In genomic region chr10:131636116-131636515, GRCh38 we compare ENCODE assay signal across 27 cellular contexts.
"Had no signal": no experiment of that assay in that cellular context is flagged by ENCODE, and none has a peak within 500 bp of the region (broad histone marks: within the 10 kb centered on the region; RNA-seq: fewer than 3 reads in every experiment).

No MANE protein-coding gene starts in this region.

- DNase-seq: activated CD4-positive, alpha-beta T cell treated with anti-CD3 and anti-CD28 coated beads, Interleukin-2, amount 10 ng/mL, durations not matched to agents 24 days and 14 days; activated gamma-delta T cell; activated naive CD4-positive, alpha-beta T cell treated with anti-CD3 and anti-CD28 coated beads, Interleukin-2, amount 50 U/mL, for 16 hours; activated naive CD8-positive, alpha-beta T cell treated with anti-CD3 and anti-CD28 coated beads, Interleukin-2, amount 50 U/mL, for 24 hours; colonic mucosa; effector memory CD8-positive, alpha-beta T cell; foreskin fibroblast; kidney glomerular epithelial cell; lower lobe of right lung; mucosa of descending colon; ovary; right lobe of liver; SK-N-SH; stimulated activated CD4-positive, alpha-beta T cell treated with anti-CD3 and anti-CD28 coated beads, Interleukin-4, amount 100 ng/mL, for 24 hours; T-helper 9 cell; thyroid gland; upper lobe of right lung; WERI-Rb-1 had no signal

- H3K36me3 ChIP-seq: colonic mucosa, lower lobe of right lung, ovary, right lobe of liver, thyroid gland, upper lobe of right lung, WERI-Rb-1 had no signal

- H3K36me3 Mint-ChIP-seq: stimulated activated effector memory CD8-positive, alpha-beta T cell treated with anti-CD3 and anti-CD28 coated beads, Interleukin-12 subunit alpha, Interleukin-12 subunit beta, amount 100 ng/mL, for 72 hours had no signal

- H3K9me3 Mint-ChIP-seq: activated CD4-positive, alpha-beta T cell treated with anti-CD3 and anti-CD28 coated beads, Interleukin-2, amount 10 ng/mL, durations not matched to agents 24 days and 14 days; effector memory CD8-positive, alpha-beta T cell had no signal

- H3K27ac Mint-ChIP-seq: activated CD4-positive, alpha-beta memory T cell treated with anti-CD3 and anti-CD28 coated beads, Interleukin-2, amount 10 ng/mL, durations not matched to agents 7 days and 5 days; activated CD4-positive, alpha-beta T cell treated with anti-CD3 and anti-CD28 coated beads, Interleukin-2, amount 10 ng/mL, durations not matched to agents 24 days and 14 days; activated naive CD8-positive, alpha-beta T cell treated with anti-CD3 and anti-CD28 coated beads, Interleukin-2, amount 50 U/mL, for 24 hours; effector memory CD8-positive, alpha-beta T cell; nephron; progenitor cell of endocrine pancreas; stimulated activated effector memory CD8-positive, alpha-beta T cell treated with anti-CD3 and anti-CD28 coated beads, Interleukin-12 subunit alpha, Interleukin-12 subunit beta, amount 100 ng/mL, for 72 hours; stimulated activated naive CD8-positive, alpha-beta T cell treated with anti-CD3 and anti-CD28 coated beads, Interleukin-15, Interleukin-2, amounts not matched to agents 100 ng/mL and 50 ng/mL, for 24 hours; T-helper 1 cell treated with Interleukin-12 subunit alpha and Interleukin-12 subunit beta and Interleukin-4 antibody, amounts not matched to agents 30 μg/mL and 1 μg/mL, for 36 hours had no signal

- H3K27ac ChIP-seq: colonic mucosa, lower lobe of right lung, ovary, right lobe of liver, skin epidermis, thyroid gland, upper lobe of right lung, WERI-Rb-1 had no signal

- H3K27me3 Mint-ChIP-seq: activated CD4-positive, alpha-beta memory T cell treated with anti-CD3 and anti-CD28 coated beads, Interleukin-2, amount 10 ng/mL, durations not matched to agents 7 days and 5 days; activated CD4-positive, alpha-beta T cell treated with anti-CD3 and anti-CD28 coated beads, Interleukin-2, amount 10 ng/mL, durations not matched to agents 24 days and 14 days; progenitor cell of endocrine pancreas had no signal

- ATAC-seq: activated CD4-positive, CD25-positive, alpha-beta regulatory T cell treated with anti-CD3 and anti-CD28 coated beads, Interleukin-2, amount 50 U/mL, for 24 hours; activated naive CD8-positive, alpha-beta T cell treated with anti-CD3 and anti-CD28 coated beads, Interleukin-2, amount 50 U/mL, for 24 hours; effector memory CD8-positive, alpha-beta T cell; left lobe of liver; mucosa of descending colon; right lobe of liver had no signal

- H3K4me3 ChIP-seq: colonic mucosa, lower lobe of right lung, mucosa of descending colon, ovary, right lobe of liver, skin epidermis, thyroid gland, upper lobe of right lung had no signal

- H3K9me3 ChIP-seq: colonic mucosa, ovary, right lobe of liver, thyroid gland had no signal

- H3K4me3 Mint-ChIP-seq: activated CD4-positive, alpha-beta memory T cell treated with anti-CD3 and anti-CD28 coated beads, Interleukin-2, amount 10 ng/mL, durations not matched to agents 7 days and 5 days; activated CD4-positive, alpha-beta T cell treated with anti-CD3 and anti-CD28 coated beads, Interleukin-2, amount 10 ng/mL, durations not matched to agents 24 days and 14 days; activated naive CD8-positive, alpha-beta T cell treated with anti-CD3 and anti-CD28 coated beads, Interleukin-2, amount 50 U/mL, for 24 hours; effector memory CD8-positive, alpha-beta T cell; nephron; stimulated activated effector memory CD8-positive, alpha-beta T cell treated with anti-CD3 and anti-CD28 coated beads, Interleukin-12 subunit alpha, Interleukin-12 subunit beta, amount 100 ng/mL, for 72 hours; stimulated activated naive CD8-positive, alpha-beta T cell treated with anti-CD3 and anti-CD28 coated beads, Interleukin-15, Interleukin-2, amounts not matched to agents 100 ng/mL and 50 ng/mL, for 24 hours; T-helper 1 cell treated with Interleukin-12 subunit alpha and Interleukin-12 subunit beta and Interleukin-4 antibody, amounts not matched to agents 30 μg/mL and 1 μg/mL, for 36 hours had no signal

- H3K4me1 ChIP-seq: colonic mucosa, lower lobe of right lung, right lobe of liver, thyroid gland, upper lobe of right lung had no signal

- H3K27me3 ChIP-seq: colonic mucosa, ovary, right lobe of liver, thyroid gland, upper lobe of right lung had no signal

- H3K4me1 Mint-ChIP-seq: activated CD4-positive, alpha-beta memory T cell treated with anti-CD3 and anti-CD28 coated beads, Interleukin-2, amount 10 ng/mL, durations not matched to agents 7 days and 5 days; nephron; stimulated activated effector memory CD8-positive, alpha-beta T cell treated with anti-CD3 and anti-CD28 coated beads, Interleukin-12 subunit alpha, Interleukin-12 subunit beta, amount 100 ng/mL, for 72 hours had no signal
